1 cellular context compared by ENCODE assay signal in the genomic region with DNA sequence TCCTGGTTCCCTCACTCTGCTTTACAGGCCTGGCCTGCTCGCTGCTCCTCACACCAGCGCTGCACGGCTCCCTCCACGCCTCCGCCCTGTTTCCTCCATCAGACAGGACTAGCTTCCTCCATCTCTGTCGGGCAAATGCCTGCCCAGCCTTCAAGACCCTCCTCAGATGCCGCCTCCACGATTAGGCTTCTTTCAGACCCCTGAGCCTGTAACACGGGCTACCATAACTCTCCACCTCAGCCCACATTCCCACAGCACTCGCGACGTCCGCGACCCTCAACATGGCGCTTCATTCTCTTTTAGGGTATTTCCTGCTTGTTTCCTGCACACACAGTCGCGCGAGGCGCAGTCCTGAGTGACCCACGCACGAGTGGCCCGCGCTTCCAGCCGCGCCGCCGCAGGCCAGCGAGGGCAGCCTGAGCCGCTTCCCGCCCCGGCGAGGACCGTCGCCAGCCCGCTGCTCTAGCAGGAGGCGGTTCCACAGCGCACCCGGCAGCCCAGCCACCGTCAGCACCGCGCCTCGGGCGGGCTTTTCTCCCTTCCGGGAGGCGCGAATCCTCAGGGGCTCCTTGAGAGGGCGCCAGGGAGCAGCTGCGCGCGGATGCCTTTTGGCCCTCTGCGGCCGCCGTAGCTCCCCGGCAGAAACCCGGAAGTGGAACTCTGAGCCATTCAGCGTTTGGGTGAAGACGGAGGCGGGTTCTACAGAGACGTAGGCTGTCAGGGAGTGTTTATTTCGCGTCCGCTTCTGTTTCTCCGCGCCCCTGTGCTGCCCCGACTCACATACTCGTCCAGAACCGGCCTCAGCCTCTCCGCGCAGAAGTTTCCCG.
TF ChIP-seq lines count a peak whose summit lies in the region.

TSS of gene FRG1 (plus strand) at position 695 of the 827 bp plus-strand sequence. CDS start 138 bp downstream, outside the sequence.

TF ChIP-seq in K562, 482 proteins besides CTCF, POLR2A, EP300 and RAD21 (continued from another document and continues in another):
- TF ChIP-seq, protein P1, sequence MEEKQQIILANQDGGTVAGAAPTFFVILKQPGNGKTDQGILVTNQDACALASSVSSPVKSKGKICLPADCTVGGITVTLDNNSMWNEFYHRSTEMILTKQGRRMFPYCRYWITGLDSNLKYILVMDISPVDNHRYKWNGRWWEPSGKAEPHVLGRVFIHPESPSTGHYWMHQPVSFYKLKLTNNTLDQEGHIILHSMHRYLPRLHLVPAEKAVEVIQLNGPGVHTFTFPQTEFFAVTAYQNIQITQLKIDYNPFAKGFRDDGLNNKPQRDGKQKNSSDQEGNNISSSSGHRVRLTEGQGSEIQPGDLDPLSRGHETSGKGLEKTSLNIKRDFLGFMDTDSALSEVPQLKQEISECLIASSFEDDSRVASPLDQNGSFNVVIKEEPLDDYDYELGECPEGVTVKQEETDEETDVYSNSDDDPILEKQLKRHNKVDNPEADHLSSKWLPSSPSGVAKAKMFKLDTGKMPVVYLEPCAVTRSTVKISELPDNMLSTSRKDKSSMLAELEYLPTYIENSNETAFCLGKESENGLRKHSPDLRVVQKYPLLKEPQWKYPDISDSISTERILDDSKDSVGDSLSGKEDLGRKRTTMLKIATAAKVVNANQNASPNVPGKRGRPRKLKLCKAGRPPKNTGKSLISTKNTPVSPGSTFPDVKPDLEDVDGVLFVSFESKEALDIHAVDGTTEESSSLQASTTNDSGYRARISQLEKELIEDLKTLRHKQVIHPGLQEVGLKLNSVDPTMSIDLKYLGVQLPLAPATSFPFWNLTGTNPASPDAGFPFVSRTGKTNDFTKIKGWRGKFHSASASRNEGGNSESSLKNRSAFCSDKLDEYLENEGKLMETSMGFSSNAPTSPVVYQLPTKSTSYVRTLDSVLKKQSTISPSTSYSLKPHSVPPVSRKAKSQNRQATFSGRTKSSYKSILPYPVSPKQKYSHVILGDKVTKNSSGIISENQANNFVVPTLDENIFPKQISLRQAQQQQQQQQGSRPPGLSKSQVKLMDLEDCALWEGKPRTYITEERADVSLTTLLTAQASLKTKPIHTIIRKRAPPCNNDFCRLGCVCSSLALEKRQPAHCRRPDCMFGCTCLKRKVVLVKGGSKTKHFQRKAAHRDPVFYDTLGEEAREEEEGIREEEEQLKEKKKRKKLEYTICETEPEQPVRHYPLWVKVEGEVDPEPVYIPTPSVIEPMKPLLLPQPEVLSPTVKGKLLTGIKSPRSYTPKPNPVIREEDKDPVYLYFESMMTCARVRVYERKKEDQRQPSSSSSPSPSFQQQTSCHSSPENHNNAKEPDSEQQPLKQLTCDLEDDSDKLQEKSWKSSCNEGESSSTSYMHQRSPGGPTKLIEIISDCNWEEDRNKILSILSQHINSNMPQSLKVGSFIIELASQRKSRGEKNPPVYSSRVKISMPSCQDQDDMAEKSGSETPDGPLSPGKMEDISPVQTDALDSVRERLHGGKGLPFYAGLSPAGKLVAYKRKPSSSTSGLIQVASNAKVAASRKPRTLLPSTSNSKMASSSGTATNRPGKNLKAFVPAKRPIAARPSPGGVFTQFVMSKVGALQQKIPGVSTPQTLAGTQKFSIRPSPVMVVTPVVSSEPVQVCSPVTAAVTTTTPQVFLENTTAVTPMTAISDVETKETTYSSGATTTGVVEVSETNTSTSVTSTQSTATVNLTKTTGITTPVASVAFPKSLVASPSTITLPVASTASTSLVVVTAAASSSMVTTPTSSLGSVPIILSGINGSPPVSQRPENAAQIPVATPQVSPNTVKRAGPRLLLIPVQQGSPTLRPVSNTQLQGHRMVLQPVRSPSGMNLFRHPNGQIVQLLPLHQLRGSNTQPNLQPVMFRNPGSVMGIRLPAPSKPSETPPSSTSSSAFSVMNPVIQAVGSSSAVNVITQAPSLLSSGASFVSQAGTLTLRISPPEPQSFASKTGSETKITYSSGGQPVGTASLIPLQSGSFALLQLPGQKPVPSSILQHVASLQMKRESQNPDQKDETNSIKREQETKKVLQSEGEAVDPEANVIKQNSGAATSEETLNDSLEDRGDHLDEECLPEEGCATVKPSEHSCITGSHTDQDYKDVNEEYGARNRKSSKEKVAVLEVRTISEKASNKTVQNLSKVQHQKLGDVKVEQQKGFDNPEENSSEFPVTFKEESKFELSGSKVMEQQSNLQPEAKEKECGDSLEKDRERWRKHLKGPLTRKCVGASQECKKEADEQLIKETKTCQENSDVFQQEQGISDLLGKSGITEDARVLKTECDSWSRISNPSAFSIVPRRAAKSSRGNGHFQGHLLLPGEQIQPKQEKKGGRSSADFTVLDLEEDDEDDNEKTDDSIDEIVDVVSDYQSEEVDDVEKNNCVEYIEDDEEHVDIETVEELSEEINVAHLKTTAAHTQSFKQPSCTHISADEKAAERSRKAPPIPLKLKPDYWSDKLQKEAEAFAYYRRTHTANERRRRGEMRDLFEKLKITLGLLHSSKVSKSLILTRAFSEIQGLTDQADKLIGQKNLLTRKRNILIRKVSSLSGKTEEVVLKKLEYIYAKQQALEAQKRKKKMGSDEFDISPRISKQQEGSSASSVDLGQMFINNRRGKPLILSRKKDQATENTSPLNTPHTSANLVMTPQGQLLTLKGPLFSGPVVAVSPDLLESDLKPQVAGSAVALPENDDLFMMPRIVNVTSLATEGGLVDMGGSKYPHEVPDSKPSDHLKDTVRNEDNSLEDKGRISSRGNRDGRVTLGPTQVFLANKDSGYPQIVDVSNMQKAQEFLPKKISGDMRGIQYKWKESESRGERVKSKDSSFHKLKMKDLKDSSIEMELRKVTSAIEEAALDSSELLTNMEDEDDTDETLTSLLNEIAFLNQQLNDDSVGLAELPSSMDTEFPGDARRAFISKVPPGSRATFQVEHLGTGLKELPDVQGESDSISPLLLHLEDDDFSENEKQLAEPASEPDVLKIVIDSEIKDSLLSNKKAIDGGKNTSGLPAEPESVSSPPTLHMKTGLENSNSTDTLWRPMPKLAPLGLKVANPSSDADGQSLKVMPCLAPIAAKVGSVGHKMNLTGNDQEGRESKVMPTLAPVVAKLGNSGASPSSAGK (IDR thresholded peaks at IDR 0.05), result peak; percentile 97
- TF ChIP-seq RBM14 (IDR thresholded peaks at IDR 0.05; ENCODE audit: borderline replicate concordance, insufficient read depth, low read depth, low read length) (no peak), ZBTB17 (CRISPR knock-in tag; IDR thresholded peaks at IDR 0.05) (no peak), CCNT2 (IDR thresholded peaks at IDR 0.05; ENCODE audit: borderline replicate concordance, extremely low read depth, insufficient read length, low read depth, low read length) (peak; percentile 83), GABPB1 (CRISPR knock-in tag; IDR thresholded peaks at IDR 0.05) (peak; percentile 90), NR2C1 (IDR thresholded peaks at IDR 0.05) (peak; percentile 91), NR2C1 (tag; IDR thresholded peaks at IDR 0.05) (peak; percentile 96), SNAPC5 (CRISPR knock-in tag; IDR thresholded peaks at IDR 0.05) (no peak), ZC3H8 (IDR thresholded peaks at IDR 0.05) (no peak), GTF2B (IDR thresholded peaks at IDR 0.05; ENCODE audit: extremely low read depth, insufficient read length) (no peak), GTF2A2 (tag; IDR thresholded peaks at IDR 0.05) (no peak), CREM (IDR thresholded peaks at IDR 0.05; ENCODE audit: low read depth) (peak; percentile 82), CHD1 (IDR thresholded peaks at IDR 0.05; ENCODE audit: low read length) (no peak), ZNF316 (IDR thresholded peaks at IDR 0.05) (no peak), ZNF644 (tag; IDR thresholded peaks at IDR 0.05; ENCODE audit: low read depth) (no peak), GATAD2B (IDR thresholded peaks at IDR 0.05; ENCODE audit: borderline replicate concordance) (peak; percentile 91), TAL1 (IDR thresholded peaks at IDR 0.05) (no peak), ZBTB9 (CRISPR knock-in tag; IDR thresholded peaks at IDR 0.05) (peak; percentile 48; the same call in 1 of the 2 replicates), C11orf30 (IDR thresholded peaks at IDR 0.05; ENCODE audit: low read depth) (peak; percentile 78)
- TF ChIP-seq, protein P2, sequence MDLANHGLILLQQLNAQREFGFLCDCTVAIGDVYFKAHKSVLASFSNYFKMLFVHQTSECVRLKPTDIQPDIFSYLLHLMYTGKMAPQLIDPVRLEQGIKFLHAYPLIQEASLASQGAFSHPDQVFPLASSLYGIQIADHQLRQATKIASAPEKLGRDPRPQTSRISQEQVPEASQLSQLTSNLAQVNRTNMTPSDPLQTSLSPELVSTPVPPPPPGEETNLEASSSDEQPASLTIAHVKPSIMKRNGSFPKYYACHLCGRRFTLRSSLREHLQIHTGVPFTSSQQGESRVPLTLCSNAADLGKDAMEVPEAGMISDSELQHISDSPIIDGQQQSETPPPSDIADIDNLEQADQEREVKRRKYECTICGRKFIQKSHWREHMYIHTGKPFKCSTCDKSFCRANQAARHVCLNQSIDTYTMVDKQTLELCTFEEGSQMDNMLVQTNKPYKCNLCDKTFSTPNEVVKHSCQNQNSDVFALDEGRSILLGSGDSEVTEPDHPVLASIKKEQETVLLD (IDR thresholded peaks at IDR 0.05), result no peak
- TF ChIP-seq, protein P3, sequence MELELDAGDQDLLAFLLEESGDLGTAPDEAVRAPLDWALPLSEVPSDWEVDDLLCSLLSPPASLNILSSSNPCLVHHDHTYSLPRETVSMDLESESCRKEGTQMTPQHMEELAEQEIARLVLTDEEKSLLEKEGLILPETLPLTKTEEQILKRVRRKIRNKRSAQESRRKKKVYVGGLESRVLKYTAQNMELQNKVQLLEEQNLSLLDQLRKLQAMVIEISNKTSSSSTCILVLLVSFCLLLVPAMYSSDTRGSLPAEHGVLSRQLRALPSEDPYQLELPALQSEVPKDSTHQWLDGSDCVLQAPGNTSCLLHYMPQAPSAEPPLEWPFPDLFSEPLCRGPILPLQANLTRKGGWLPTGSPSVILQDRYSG (tag; conservative IDR thresholded peaks at IDR 0.05; ENCODE audit: low read depth), result no peak; the same call in 1 of the 2 replicates
- TF ChIP-seq, protein P4, sequence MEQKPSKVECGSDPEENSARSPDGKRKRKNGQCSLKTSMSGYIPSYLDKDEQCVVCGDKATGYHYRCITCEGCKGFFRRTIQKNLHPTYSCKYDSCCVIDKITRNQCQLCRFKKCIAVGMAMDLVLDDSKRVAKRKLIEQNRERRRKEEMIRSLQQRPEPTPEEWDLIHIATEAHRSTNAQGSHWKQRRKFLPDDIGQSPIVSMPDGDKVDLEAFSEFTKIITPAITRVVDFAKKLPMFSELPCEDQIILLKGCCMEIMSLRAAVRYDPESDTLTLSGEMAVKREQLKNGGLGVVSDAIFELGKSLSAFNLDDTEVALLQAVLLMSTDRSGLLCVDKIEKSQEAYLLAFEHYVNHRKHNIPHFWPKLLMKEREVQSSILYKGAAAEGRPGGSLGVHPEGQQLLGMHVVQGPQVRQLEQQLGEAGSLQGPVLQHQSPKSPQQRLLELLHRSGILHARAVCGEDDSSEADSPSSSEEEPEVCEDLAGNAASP (IDR thresholded peaks at IDR 0.05), result no peak
- TF ChIP-seq, protein P5, sequence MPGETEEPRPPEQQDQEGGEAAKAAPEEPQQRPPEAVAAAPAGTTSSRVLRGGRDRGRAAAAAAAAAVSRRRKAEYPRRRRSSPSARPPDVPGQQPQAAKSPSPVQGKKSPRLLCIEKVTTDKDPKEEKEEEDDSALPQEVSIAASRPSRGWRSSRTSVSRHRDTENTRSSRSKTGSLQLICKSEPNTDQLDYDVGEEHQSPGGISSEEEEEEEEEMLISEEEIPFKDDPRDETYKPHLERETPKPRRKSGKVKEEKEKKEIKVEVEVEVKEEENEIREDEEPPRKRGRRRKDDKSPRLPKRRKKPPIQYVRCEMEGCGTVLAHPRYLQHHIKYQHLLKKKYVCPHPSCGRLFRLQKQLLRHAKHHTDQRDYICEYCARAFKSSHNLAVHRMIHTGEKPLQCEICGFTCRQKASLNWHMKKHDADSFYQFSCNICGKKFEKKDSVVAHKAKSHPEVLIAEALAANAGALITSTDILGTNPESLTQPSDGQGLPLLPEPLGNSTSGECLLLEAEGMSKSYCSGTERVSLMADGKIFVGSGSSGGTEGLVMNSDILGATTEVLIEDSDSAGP (CRISPR knock-in tag; IDR thresholded peaks at IDR 0.05), result no peak
- TF ChIP-seq, protein P6, sequence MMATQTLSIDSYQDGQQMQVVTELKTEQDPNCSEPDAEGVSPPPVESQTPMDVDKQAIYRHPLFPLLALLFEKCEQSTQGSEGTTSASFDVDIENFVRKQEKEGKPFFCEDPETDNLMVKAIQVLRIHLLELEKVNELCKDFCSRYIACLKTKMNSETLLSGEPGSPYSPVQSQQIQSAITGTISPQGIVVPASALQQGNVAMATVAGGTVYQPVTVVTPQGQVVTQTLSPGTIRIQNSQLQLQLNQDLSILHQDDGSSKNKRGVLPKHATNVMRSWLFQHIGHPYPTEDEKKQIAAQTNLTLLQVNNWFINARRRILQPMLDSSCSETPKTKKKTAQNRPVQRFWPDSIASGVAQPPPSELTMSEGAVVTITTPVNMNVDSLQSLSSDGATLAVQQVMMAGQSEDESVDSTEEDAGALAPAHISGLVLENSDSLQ (IDR thresholded peaks at IDR 0.05), result peak; percentile 55; the same call in 1 of the 2 replicates
- TF ChIP-seq, protein P7, sequence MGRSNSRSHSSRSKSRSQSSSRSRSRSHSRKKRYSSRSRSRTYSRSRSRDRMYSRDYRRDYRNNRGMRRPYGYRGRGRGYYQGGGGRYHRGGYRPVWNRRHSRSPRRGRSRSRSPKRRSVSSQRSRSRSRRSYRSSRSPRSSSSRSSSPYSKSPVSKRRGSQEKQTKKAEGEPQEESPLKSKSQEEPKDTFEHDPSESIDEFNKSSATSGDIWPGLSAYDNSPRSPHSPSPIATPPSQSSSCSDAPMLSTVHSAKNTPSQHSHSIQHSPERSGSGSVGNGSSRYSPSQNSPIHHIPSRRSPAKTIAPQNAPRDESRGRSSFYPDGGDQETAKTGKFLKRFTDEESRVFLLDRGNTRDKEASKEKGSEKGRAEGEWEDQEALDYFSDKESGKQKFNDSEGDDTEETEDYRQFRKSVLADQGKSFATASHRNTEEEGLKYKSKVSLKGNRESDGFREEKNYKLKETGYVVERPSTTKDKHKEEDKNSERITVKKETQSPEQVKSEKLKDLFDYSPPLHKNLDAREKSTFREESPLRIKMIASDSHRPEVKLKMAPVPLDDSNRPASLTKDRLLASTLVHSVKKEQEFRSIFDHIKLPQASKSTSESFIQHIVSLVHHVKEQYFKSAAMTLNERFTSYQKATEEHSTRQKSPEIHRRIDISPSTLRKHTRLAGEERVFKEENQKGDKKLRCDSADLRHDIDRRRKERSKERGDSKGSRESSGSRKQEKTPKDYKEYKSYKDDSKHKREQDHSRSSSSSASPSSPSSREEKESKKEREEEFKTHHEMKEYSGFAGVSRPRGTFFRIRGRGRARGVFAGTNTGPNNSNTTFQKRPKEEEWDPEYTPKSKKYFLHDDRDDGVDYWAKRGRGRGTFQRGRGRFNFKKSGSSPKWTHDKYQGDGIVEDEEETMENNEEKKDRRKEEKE (IDR thresholded peaks at IDR 0.05; ENCODE audit: borderline replicate concordance in 1 of 2, control insufficient read depth in 1 of 2, low read depth in 2 of 2, low read length in 1 of 2), result peak in 1 of 2 experiments; percentile 81; a peak in 2 of 4 replicates
